ENCODE assay signal across 10 cellular contexts in genomic region chr12:47777741-47778558, GRCh38. TPM values are rescaled to one million over a fixed set of nuclear protein-coding genes. Genes with fewer than 3 reads are reported as not detected.
DNase-seq lines count a peak whose midpoint lies in the region; ATAC-seq, FAIRE-seq and TF ChIP-seq lines count a peak whose summit lies in the region.
"Had no signal": no experiment of that assay in that cellular context is flagged by ENCODE, and none has a peak within 500 bp of the region (broad histone marks: within the 10 kb centered on the region; RNA-seq: fewer than 3 reads in every experiment).

No MANE protein-coding gene starts in this region.

- H2AFZ ChIP-seq in astrocyte (ENCODE audit: low read depth, low read length) = no peak overlapping the region

- H3K27me3 Mint-ChIP-seq in astrocyte (ENCODE audit: low read depth, unreplicated experiment) = no peaks in the 10 kb centered on the region
- peaks cover 12% of the 10 kb centered on the region for H3K27me3 Mint-ChIP-seq in nephron (ENCODE audit: low read depth)
- no peaks in the 10 kb centered on the region for H3K27me3 Mint-ChIP-seq in activated CD4-positive, alpha-beta T cell treated with anti-CD3 and anti-CD28 coated beads for 36 hours
- no peaks in the 10 kb centered on the region for H3K27me3 Mint-ChIP-seq in T-cell

- peaks cover 24% of the 10 kb centered on the region for H3K4me1 Mint-ChIP-seq in astrocyte (ENCODE audit: low read depth, unreplicated experiment)
- H3K4me1 Mint-ChIP-seq in nephron = peaks cover 23% of the 10 kb centered on the region
- peaks cover 37% of the 10 kb centered on the region for H3K4me1 Mint-ChIP-seq in activated CD4-positive, alpha-beta T cell treated with anti-CD3 and anti-CD28 coated beads for 36 hours
- peaks cover 22 to 25% (median 22%) of the 10 kb centered on the region in 3 donors for H3K4me1 Mint-ChIP-seq in T-cell

- peaks cover 6% of the 10 kb centered on the region for H3K36me3 ChIP-seq in astrocyte (ENCODE audit: insufficient read depth, low read length)

- POLR2A ChIA-PET in activated CD4-positive, alpha-beta T cell treated with anti-CD3 and anti-CD28 coated beads for 36 hours (lab: Charles Lee) = interaction anchor here (0.7 to 1.0 kb wide), 3 partner anchors 23 to 56 kb away, joined by 3 to 5 read pairs (median 3); no protein-coding TSS in a partner anchor
- POLR2A ChIA-PET in T-cell (lab: Charles Lee) = no interaction called here

- no peak overlapping the region for H3K4me2 ChIP-seq in astrocyte (ENCODE audit: low read length)

- no peak overlapping the region for H3K4me3 ChIP-seq in astrocyte (ENCODE audit: insufficient read depth, low read depth, low read length)

- CTCF ChIA-PET in activated CD4-positive, alpha-beta T cell treated with anti-CD3 and anti-CD28 coated beads for 36 hours (lab: Charles Lee) = interaction anchor here (0.6 to 18.7 kb wide), 21 partner anchors 10 to 389 kb away, joined by 3 to 449 read pairs (median 6); partner anchors contain the start of genes ENDOU, RAPGEF3 and RPAP3
- CTCF ChIA-PET in T-cell (lab: Charles Lee) = interaction anchor here (0.6 to 2.2 kb wide), 15 partner anchors 11 to 72 kb away, joined by 3 to 13 read pairs (median 3); partner anchors contain the start of gene RPAP3 (in 1 of the 2)

- H3K79me2 ChIP-seq in astrocyte (ENCODE audit: insufficient read depth, low read length) = no peaks in the 10 kb centered on the region

- H3K9me3 Mint-ChIP-seq in astrocyte (ENCODE audit: unreplicated experiment) (no peaks in the 10 kb centered on the region), nephron (no peaks in the 10 kb centered on the region), T-cell (no peaks in the 10 kb centered on the region)
- no peaks in the 10 kb centered on the region for H3K9me3 Mint-ChIP-seq in activated CD4-positive, alpha-beta T cell treated with anti-CD3 and anti-CD28 coated beads for 36 hours (ENCODE audit: low read depth)

- TF ChIP-seq RAD21 in Ishikawa (IDR thresholded peaks at IDR 0.05; ENCODE audit: low read depth) = no peak; the same call in 1 of the 2 replicates

- no peaks in the 10 kb centered on the region for H3K9me3 ChIP-seq in astrocyte (ENCODE audit: insufficient read depth, low read depth, low read length)

- H3K27ac Mint-ChIP-seq in astrocyte (ENCODE audit: unreplicated experiment) (peak overlapping the region; percentile 11), nephron (no peak overlapping the region), T-cell (no peak overlapping the region)
- no peak overlapping the region for H3K27ac Mint-ChIP-seq in activated CD4-positive, alpha-beta T cell treated with anti-CD3 and anti-CD28 coated beads for 36 hours

- no peak overlapping the region for H3K9ac ChIP-seq in astrocyte (ENCODE audit: low read length)

- H3K4me1 ChIP-seq in astrocyte (ENCODE audit: insufficient read depth, low read length) = no peaks in the 10 kb centered on the region

- H3K27me3 ChIP-seq in astrocyte (ENCODE audit: insufficient read depth, low read length) = no peaks in the 10 kb centered on the region

- intact Hi-C loops in activated CD4-positive, alpha-beta T cell treated with anti-CD3 and anti-CD28 coated beads for 36 hours (cut with DNase I, micrococcal nuclease) = loop anchor here (5.0 to 10.0 kb wide), 2 partner anchors 126 to 743 kb away; no protein-coding TSS in a partner anchor

- H3K4me3 Mint-ChIP-seq in astrocyte (ENCODE audit: unreplicated experiment) = no peak overlapping the region
- peak overlapping the region; percentile 4 to 50 (median 48) for H3K4me3 Mint-ChIP-seq in nephron
- no peak overlapping the region for H3K4me3 Mint-ChIP-seq in activated CD4-positive, alpha-beta T cell treated with anti-CD3 and anti-CD28 coated beads for 36 hours
- no peak overlapping the region for H3K4me3 Mint-ChIP-seq in T-cell

- peak; percentile 64 for TF ChIP-seq EP300 in Ishikawa (IDR thresholded peaks at IDR 0.05; ENCODE audit: borderline replicate concordance)

- no peak for TF ChIP-seq CTCF in astrocyte (IDR thresholded peaks at IDR 0.05; ENCODE audit: insufficient read depth, low read depth, low read length)
- TF ChIP-seq CTCF in nephron (IDR thresholded peaks at IDR 0.05; ENCODE audit: unreplicated experiment in 3 of 3) = no peak

- H3K36me3 Mint-ChIP-seq in astrocyte (ENCODE audit: low read depth, unreplicated experiment) (no peaks in the 10 kb centered on the region), nephron (ENCODE audit: low read depth) (peaks cover 10% of the 10 kb centered on the region), T-cell (peaks cover 4% of the 10 kb centered on the region)
- H3K36me3 Mint-ChIP-seq in activated CD4-positive, alpha-beta T cell treated with anti-CD3 and anti-CD28 coated beads for 36 hours (ENCODE audit: low read depth) = peaks cover 5% of the 10 kb centered on the region

- DNase-seq in Ammon's horn (ENCODE audit: low spot score) (peak; percentile 97), astrocyte (ENCODE audit: low read depth) (no peak), NCI-H446 treated with DMSO at 0.1 percent for 48 hours (lab: John Stamatoyannopoulos, UW) (no peak), NCI-H748 treated with DMSO at 0.1 percent for 48 hours (lab: John Stamatoyannopoulos, UW) (no peak), T-cell (no peak)
- DNase-seq in activated CD4-positive, alpha-beta T cell treated with anti-CD3 and anti-CD28 coated beads for 36 hours = no peak

- H4K20me1 ChIP-seq in astrocyte (ENCODE audit: insufficient read depth, low read length) = peaks cover 31% of the 10 kb centered on the region

- no peak for ATAC-seq in activated CD4-positive, alpha-beta T cell treated with anti-CD3 and anti-CD28 coated beads for 36 hours
- no peak for ATAC-seq in T-cell (replicated peaks in 1 of 4)

- FAIRE-seq in astrocyte (lab: Jason Lieb, UNC) = no peak

- no peak overlapping the region for H3K27ac ChIP-seq in astrocyte (ENCODE audit: low read depth, low read length)

TF ChIP-seq in Ishikawa, 13 proteins besides CTCF, POLR2A, EP300 and RAD21:
- 0 out of 2 replicates have a peak, but pooled peaks have one; percentile 59 for TF ChIP-seq ZBTB7A (IDR thresholded peaks at IDR 0.05; ENCODE audit: low read depth)
- peak; percentile 57 for TF ChIP-seq NFIC (IDR thresholded peaks at IDR 0.05)
- peak; percentile 31; the same call in 1 of the 2 replicates for TF ChIP-seq EGR1 (IDR thresholded peaks at IDR 0.05)
- TF ChIP-seq FOXM1 (IDR thresholded peaks at IDR 0.05; ENCODE audit: borderline replicate concordance, low read depth) = no peak
- peak; percentile 39 for TF ChIP-seq TEAD4 (IDR thresholded peaks at IDR 0.05)
- no peak; the same call in 1 of the 2 replicates for TF ChIP-seq YY1 (IDR thresholded peaks at IDR 0.05; ENCODE audit: low read depth)
- peak; percentile 55 for TF ChIP-seq MAX (IDR thresholded peaks at IDR 0.05)
- peak; percentile 71; the same call in 1 of the 2 replicates for TF ChIP-seq TCF12 (IDR thresholded peaks at IDR 0.05; ENCODE audit: low read depth)
- peak; percentile 16; the same call in 1 of the 2 replicates for TF ChIP-seq USF1 (IDR thresholded peaks at IDR 0.05)
TF ChIP-seq in Ishikawa: peak in this region for 7.

RNA-seq across cellular contexts. Expression of gene SLC48A1, which starts 4.9 kb away (rescaled TPM):
- 17.7 and 23.8 TPM in 2 replicates for total RNA-seq in astrocyte
- 1 to 10 TPM; 5.9 to 8.5 TPM for total RNA-seq in activated CD4-positive, alpha-beta T cell treated with anti-CD3 and anti-CD28 coated beads for 36 hours
- 10 to 100 TPM in 3 of 5 donors, 1 to 10 TPM in 2; 5.8 to 13.7 (median 10.2) TPM for total RNA-seq in T-cell

RNA-seq across cellular contexts. Expression of gene RAPGEF3, which starts 19.3 kb away (rescaled TPM):
- total RNA-seq in astrocyte (5.9 and 8.4 TPM in 2 replicates), T-cell (under 1 TPM; 0.25 to 0.99 (median 0.82) TPM)
- under 1 TPM; 0.43 to 0.83 TPM for total RNA-seq in activated CD4-positive, alpha-beta T cell treated with anti-CD3 and anti-CD28 coated beads for 36 hours

RNA-seq across cellular contexts. Expression of gene HDAC7, which starts 41.8 kb away (rescaled TPM):
- total RNA-seq in astrocyte = 76.3 and 92.2 TPM in 2 replicates
- 100 to 1,000 TPM; 331 to 385 TPM for total RNA-seq in activated CD4-positive, alpha-beta T cell treated with anti-CD3 and anti-CD28 coated beads for 36 hours
- 100 to 1,000 TPM; 142 to 192 (median 165) TPM for total RNA-seq in T-cell

RNA-seq across cellular contexts. Expression of gene ENDOU, which starts 52.7 kb away (rescaled TPM):
- total RNA-seq in astrocyte (not detected in 2 replicates), T-cell (not detected)
- total RNA-seq in activated CD4-positive, alpha-beta T cell treated with anti-CD3 and anti-CD28 coated beads for 36 hours = not detected
- total RNA-seq: fibroblast of villous mesenchyme, pulmonary artery endothelial cell had no signal

Comparison
In these comparisons a context has a peak if more than half of its experiments do, and no peak if none do; other contexts are left out.
1. H3K4me3 Mint-ChIP-seq: peak in nephron (3 of 3); none in astrocyte (single experiment), activated CD4-positive, alpha-beta T cell treated with anti-CD3 and anti-CD28 coated beads for 36 hours (single experiment) and T-cell (0 of 3).